Comparison of ENCODE assay signal across 21 cellular contexts in the genomic region with DNA sequence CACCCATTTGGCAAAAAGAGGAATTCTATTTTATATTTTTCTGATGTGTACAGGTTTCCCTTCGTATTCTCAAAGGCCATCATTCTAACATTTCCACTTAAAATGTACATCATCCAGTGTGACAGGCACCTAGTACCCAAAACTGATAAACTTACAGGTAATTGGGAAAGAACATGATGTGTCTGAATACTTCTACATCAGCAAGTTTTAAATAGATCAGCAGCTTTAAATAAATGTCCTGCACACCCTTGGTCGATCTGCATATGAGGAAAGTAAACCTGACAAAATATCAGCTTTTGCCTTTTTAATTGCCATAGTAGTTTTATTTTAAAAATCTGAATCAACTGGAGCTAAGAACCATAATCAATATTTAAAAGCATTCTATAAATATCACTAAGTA. TPM values are rescaled to one million over a fixed set of nuclear protein-coding genes. Genes with fewer than 3 reads are reported as not detected.
"Had no signal": no experiment of that assay in that cellular context is flagged by ENCODE, and none has a peak within 500 bp of the region (broad histone marks: within the 10 kb centered on the region; RNA-seq: fewer than 3 reads in every experiment).

No MANE protein-coding gene starts in this region.

- H3K36me3 ChIP-seq: esophagus muscularis mucosa, gastrocnemius medialis, neural progenitor cell, pancreas, spleen, thoracic aorta, transverse colon had no signal

- H3K9me3 ChIP-seq: esophagus muscularis mucosa, gastrocnemius medialis, mucosa of descending colon, pancreas, spleen, thoracic aorta, transverse colon had no signal

- ATAC-seq: effector memory CD8-positive, alpha-beta T cell; gastrocnemius medialis; left colon; mucosa of descending colon; naive thymus-derived CD8-positive, alpha-beta T cell; pancreas; sciatic nerve; stimulated activated naive B cell treated with anti-CD40 and anti-IgM and Interleukin-4, amounts not matched to agents 10 μg/mL and 1 μg/mL and 100 μg/mL, for 72 hours; stimulated activated naive CD8-positive, alpha-beta T cell treated with anti-CD3 and anti-CD28 coated beads, Interleukin-15, amount 100 ng/mL, for 72 hours had no signal

- H3K4me1 ChIP-seq: esophagus muscularis mucosa, neural progenitor cell, pancreas, spleen, transverse colon had no signal

- DNase-seq: cerebellar nuclear complex; effector memory CD8-positive, alpha-beta T cell; gastrocnemius medialis; kidney; left colon; mucosa of descending colon; naive thymus-derived CD8-positive, alpha-beta T cell; nucleus accumbens; pancreas; spleen; stimulated activated CD4-positive, alpha-beta T cell treated with anti-CD3 and anti-CD28 coated beads, Interleukin-15, amount 100 ng/mL, for 24 hours; stimulated activated CD4-positive, alpha-beta T cell treated with anti-CD3 and anti-CD28 coated beads, Interleukin-1b, Interleukin-23, amount 100 ng/mL, for 48 hours; stimulated activated CD4-positive, alpha-beta T cell treated with anti-CD3 and anti-CD28 coated beads, Interleukin-4, amount 100 ng/mL, for 24 hours; stimulated activated naive B cell treated with anti-CD40 and anti-IgM and Interleukin-4, amounts not matched to agents 10 μg/mL and 1 μg/mL and 100 μg/mL, for 72 hours; stimulated activated naive CD8-positive, alpha-beta T cell treated with anti-CD3 and anti-CD28 coated beads, Interleukin-15, amount 100 ng/mL, for 72 hours; transverse colon had no signal

- H3K27me3 ChIP-seq: esophagus muscularis mucosa, gastrocnemius medialis, neural progenitor cell, pancreas, spleen, transverse colon had no signal

- H3K9ac ChIP-seq: neural progenitor cell had no signal

- H3K4me3 ChIP-seq: esophagus muscularis mucosa, gastrocnemius medialis, mucosa of descending colon, neural progenitor cell, pancreas, spleen, thoracic aorta, transverse colon had no signal

- H2AFZ ChIP-seq: neural progenitor cell had no signal

- H3K27ac ChIP-seq: epithelial cell of prostate, esophagus muscularis mucosa, gastrocnemius medialis, neural progenitor cell, pancreas, spleen, thoracic aorta, transverse colon had no signal

- H3K4me2 ChIP-seq: neural progenitor cell had no signal

RNA-seq across cellular contexts. Expression of gene PRICKLE4, which starts 33.4 kb away (rescaled TPM):
- total RNA-seq: naive thymus-derived CD8-positive, alpha-beta T cell had no signal
- polyA plus RNA-seq: naive thymus-derived CD8-positive, alpha-beta T cell had no signal
